In the genomic region with DNA sequence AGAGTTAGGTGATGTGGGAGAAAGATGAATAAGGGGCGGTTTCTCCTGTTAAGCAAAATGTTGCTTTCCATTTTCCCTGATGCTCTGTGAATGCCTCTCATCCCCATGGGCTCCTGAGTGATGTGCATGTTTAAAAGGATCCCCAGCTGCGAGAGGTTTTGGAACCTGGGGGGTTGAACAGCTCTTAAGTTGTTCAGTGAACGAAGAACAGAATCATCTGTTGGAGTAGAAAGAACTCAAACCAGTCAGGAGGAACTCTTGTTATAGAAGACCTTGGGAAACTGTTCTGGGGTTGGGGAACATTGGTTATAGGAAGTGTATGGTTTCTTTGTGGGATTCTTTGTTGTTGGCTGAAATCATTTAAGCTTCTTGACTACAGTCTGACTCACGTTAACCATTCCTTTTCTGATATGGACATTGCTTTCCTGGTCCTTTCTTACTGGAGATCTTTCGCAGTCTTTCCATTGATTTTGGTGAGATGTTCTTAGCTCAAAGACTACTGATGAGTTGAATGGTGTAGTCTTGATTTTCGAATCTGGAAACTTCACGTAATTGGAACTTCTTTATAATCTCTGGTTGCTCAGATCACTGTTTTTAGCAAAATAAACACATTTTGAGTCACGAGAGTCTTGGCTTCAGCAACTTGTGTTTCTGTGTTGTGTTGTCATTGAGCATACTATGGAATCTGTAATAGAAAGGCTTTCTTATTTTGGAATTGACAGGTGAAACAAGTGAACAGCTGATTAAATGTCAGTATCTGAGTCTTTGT, we compare ENCODE assay signal across 8 cellular contexts.
DNase-seq lines count a peak whose midpoint lies in the region; ATAC-seq and TF ChIP-seq lines count a peak whose summit lies in the region.

No MANE protein-coding gene starts in this region.

- no peak for TF ChIP-seq POLR2A in GM18505 (IDR thresholded peaks at IDR 0.05; ENCODE audit: borderline replicate concordance, extremely low read depth, insufficient read depth, insufficient read length)

- H3K9ac ChIP-seq in endocrine pancreas (ENCODE audit: control insufficient read depth, insufficient read depth, low read length), result no peak overlapping the region

- H3K36me3 ChIP-seq in endocrine pancreas (ENCODE audit: control insufficient read depth, insufficient read depth, low read length), result no peaks in the 10 kb centered on the region
- no peaks in the 10 kb centered on the region for H3K36me3 ChIP-seq in neutrophil

- peak; percentile 63 for DNase-seq in NCI-H82 (lab: John Stamatoyannopoulos, UW)
- DNase-seq in NCI-H82 treated with DMSO at 0.1 percent for 48 hours (lab: John Stamatoyannopoulos, UW; ENCODE audit: unreplicated experiment), result no peak
- peak; percentile 52 for DNase-seq in RKO (ENCODE audit: low spot score)
- DNase-seq in HEK293T (ENCODE audit: extremely low spot score), result no peak

- POLR2A ChIA-PET in HEK293T (lab: Yijun Ruan, JAX), result interaction anchor here (0.9 to 6.3 kb wide), 8 partner anchors 9 to 75 kb away, joined by 3 to 63 read pairs (median 4); a partner anchor contains a TSS

- TF ChIP-seq CTCF in neutrophil (IDR thresholded peaks at IDR 0.05), result no peak

- peak overlapping the region; percentile 68 for H3K4me3 ChIP-seq in endocrine pancreas (ENCODE audit: control insufficient read depth, insufficient read depth, low read length)
- H3K4me3 ChIP-seq in neutrophil (ENCODE audit: low read depth in 1 of 2, low read length in 1 of 2), result peak overlapping the region; percentile 78 to 80

- no peaks in the 10 kb centered on the region for H3K27me3 ChIP-seq in endocrine pancreas (ENCODE audit: control insufficient read depth, insufficient read depth, low read length)
- H3K27me3 ChIP-seq in neutrophil, result no peaks in the 10 kb centered on the region

- H3K27ac ChIP-seq in neutrophil, result peak overlapping the region; percentile 98

- H3K4me1 ChIP-seq in endocrine pancreas (ENCODE audit: control insufficient read depth, insufficient read depth, low read length), result no peaks in the 10 kb centered on the region
- peaks cover 51 to 57% of the 10 kb centered on the region in 2 experiments for H3K4me1 ChIP-seq in neutrophil (ENCODE audit: control insufficient read depth in 1 of 2, insufficient read depth in 1 of 2, low read depth in 1 of 2, low read length in 1 of 2)

- no peaks in the 10 kb centered on the region for H3K9me3 ChIP-seq in endocrine pancreas (ENCODE audit: control insufficient read depth, low read length)
- H3K9me3 ChIP-seq in neutrophil, result no peaks in the 10 kb centered on the region

- CTCF ChIA-PET in HEK293T (lab: Yijun Ruan, JAX), result interaction anchor here (1.4 kb wide), 1 partner anchor 44 kb away, joined by 4 read pairs; no protein-coding TSS in a partner anchor

- ATAC-seq in HG03039 (IDR thresholded peaks at IDR 0.05; ENCODE audit: unreplicated experiment), result no peak
- ATAC-seq in GM18505 (IDR thresholded peaks at IDR 0.05; ENCODE audit: unreplicated experiment), result no peak

TF ChIP-seq in HEK293T, 16 proteins besides CTCF, POLR2A, EP300 and RAD21:
- TF ChIP-seq HDGF (IDR thresholded peaks at IDR 0.05; ENCODE audit: borderline replicate concordance), result no peak
- no peak for TF ChIP-seq ARNT (IDR thresholded peaks at IDR 0.05)
- TF ChIP-seq NFRKB (IDR thresholded peaks at IDR 0.05), result no peak
- no peak for TF ChIP-seq BHLHE40 (IDR thresholded peaks at IDR 0.05; ENCODE audit: borderline replicate concordance)
- no peak for TF ChIP-seq LEF1 (IDR thresholded peaks at IDR 0.05; ENCODE audit: borderline replicate concordance)
- TF ChIP-seq ELF4 (IDR thresholded peaks at IDR 0.05), result no peak
- TF ChIP-seq ZNF384 (IDR thresholded peaks at IDR 0.05), result no peak
- TF ChIP-seq, protein P1, sequence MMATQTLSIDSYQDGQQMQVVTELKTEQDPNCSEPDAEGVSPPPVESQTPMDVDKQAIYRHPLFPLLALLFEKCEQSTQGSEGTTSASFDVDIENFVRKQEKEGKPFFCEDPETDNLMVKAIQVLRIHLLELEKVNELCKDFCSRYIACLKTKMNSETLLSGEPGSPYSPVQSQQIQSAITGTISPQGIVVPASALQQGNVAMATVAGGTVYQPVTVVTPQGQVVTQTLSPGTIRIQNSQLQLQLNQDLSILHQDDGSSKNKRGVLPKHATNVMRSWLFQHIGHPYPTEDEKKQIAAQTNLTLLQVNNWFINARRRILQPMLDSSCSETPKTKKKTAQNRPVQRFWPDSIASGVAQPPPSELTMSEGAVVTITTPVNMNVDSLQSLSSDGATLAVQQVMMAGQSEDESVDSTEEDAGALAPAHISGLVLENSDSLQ (IDR thresholded peaks at IDR 0.05), result no peak
- TF ChIP-seq FOXM1 (IDR thresholded peaks at IDR 0.05; ENCODE audit: borderline replicate concordance), result no peak
- no peak for TF ChIP-seq SP1 (IDR thresholded peaks at IDR 0.05)
- no peak for TF ChIP-seq SUZ12 (IDR thresholded peaks at IDR 0.05)
- no peak for TF ChIP-seq FOXK2 (IDR thresholded peaks at IDR 0.05)
- TF ChIP-seq FOXA1 (IDR thresholded peaks at IDR 0.05), result no peak

Comparison
In these comparisons a context has a peak if more than half of its experiments do, and no peak if none do; other contexts are left out.
1. DNase-seq: peak in NCI-H82 (single experiment) and RKO (single experiment); none in NCI-H82 treated with DMSO at 0.1 percent for 48 hours (single experiment) and HEK293T (single experiment).